ENCODE assay signal across 25 cellular contexts in the genomic region with DNA sequence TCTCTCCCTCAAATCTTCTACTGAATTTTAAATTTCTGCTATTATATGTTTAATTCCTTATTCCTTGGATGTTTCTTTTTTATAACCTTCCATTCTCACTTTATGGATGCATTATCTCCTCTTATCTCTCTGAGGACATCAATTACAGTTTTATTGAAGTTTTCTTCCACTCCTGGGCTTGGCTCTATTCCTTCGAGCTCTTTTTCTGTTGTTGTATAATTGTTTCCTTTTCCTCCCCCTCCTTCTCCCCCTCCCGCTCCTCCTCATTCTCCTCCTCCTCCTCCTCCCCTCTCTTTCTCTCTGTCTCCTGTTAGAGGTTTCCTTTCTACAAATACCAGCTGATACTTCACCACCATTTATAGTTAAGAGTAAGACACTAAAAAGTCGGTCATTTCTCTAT.
"Had no signal": no experiment of that assay in that cellular context is flagged by ENCODE, and none has a peak within 500 bp of the region (broad histone marks: within the 10 kb centered on the region; RNA-seq: fewer than 3 reads in every experiment).

No MANE protein-coding gene starts in this region.

- H3K9me3 ChIP-seq: esophagus squamous epithelium, heart right ventricle, lower lobe of right lung, prostate gland, right atrium auricular region, sigmoid colon, thoracic aorta, tibial nerve, upper lobe of left lung had no signal

- DNase-seq: dermis blood vessel endothelial cell; effector memory CD8-positive, alpha-beta T cell; erythroblast; esophagus squamous epithelium; foreskin melanocyte; glutamatergic neuron; heart right ventricle; hippocampal formation; left cardiac atrium; left ventricle myocardium superior; lower lobe of right lung; naive thymus-derived CD4-positive, alpha-beta T cell; nephron progenitor cell; nucleus accumbens; sigmoid colon; stimulated activated CD4-positive, alpha-beta T cell treated with anti-CD3 and anti-CD28 coated beads, Interleukin-2, amount 100 ng/mL, for 24 hours; stimulated activated CD4-positive, alpha-beta T cell treated with anti-CD3 and anti-CD28 coated beads, Interleukin-4, amount 100 ng/mL, for 4 hours; stimulated activated naive CD8-positive, alpha-beta T cell treated with anti-CD3 and anti-CD28 coated beads, Interleukin-15, Interleukin-2, amounts not matched to agents 100 U/mL and 50 U/mL, for 24 hours; substantia nigra; upper lobe of left lung had no signal

- H3K36me3 ChIP-seq: esophagus squamous epithelium, heart right ventricle, lower lobe of right lung, prostate gland, right atrium auricular region, sigmoid colon, thoracic aorta, tibial nerve, upper lobe of left lung had no signal

- H3K27ac ChIP-seq: coronary artery, esophagus squamous epithelium, heart right ventricle, lower lobe of right lung, prostate gland, right atrium auricular region, sigmoid colon, thoracic aorta, tibial nerve, upper lobe of left lung had no signal

- H3K4me3 ChIP-seq: coronary artery, esophagus squamous epithelium, heart right ventricle, lower lobe of right lung, prostate gland, right atrium auricular region, sigmoid colon, thoracic aorta, tibial nerve, upper lobe of left lung had no signal

- H3K27me3 ChIP-seq: esophagus squamous epithelium, right atrium auricular region, sigmoid colon, tibial nerve, upper lobe of left lung had no signal

- H3K4me1 ChIP-seq: prostate gland had no signal
